ENCODE assay signal across 25 cellular contexts in genomic region chr20:62015445-62016288, GRCh38. TPM values are rescaled to one million over a fixed set of nuclear protein-coding genes. Genes with fewer than 3 reads are reported as not detected.
A peak's percentile ranks its signal among the peaks of the same experiment; 100 is the strongest.
DNase-seq lines count a peak whose midpoint lies in the region; ATAC-seq lines count a peak whose summit lies in the region.
"Had no signal": no experiment of that assay in that cellular context is flagged by ENCODE, and none has a peak within 500 bp of the region (broad histone marks: within the 10 kb centered on the region; RNA-seq: fewer than 3 reads in every experiment).

No MANE protein-coding gene starts in this region.

- no peak for DNase-seq in activated naive CD4-positive, alpha-beta T cell treated with anti-CD3 and anti-CD28 coated beads, Interleukin-2, amount 10 ng/mL, durations not matched to agents 7 days and 5 days
- no peak for DNase-seq in activated naive CD4-positive, alpha-beta T cell (lab: John Stamatoyannopoulos, UW)
- DNase-seq in T-helper 17 cell (no peak), memory B cell (ENCODE audit: low spot score in 2 of 2) (no peak), NCI-H1092 (lab: John Stamatoyannopoulos, UW) (no peak), left cardiac atrium (no peak)
- DNase-seq in activated CD4-positive, alpha-beta T cell treated with anti-CD3 and anti-CD28 coated beads, Interleukin-2, amount 50 U/mL, for 4 hours, result no peak
- DNase-seq: activated B cell treated with CpG ODN at 0.5 μM for 24 hours; activated CD4-positive, alpha-beta T cell treated with anti-CD3 and anti-CD28 coated beads, Interleukin-2, amount 10 ng/mL, durations not matched to agents 7 days and 5 days; activated naive CD4-positive, alpha-beta T cell treated with anti-CD3 and anti-CD28 coated beads, Interleukin-2, amount 50 U/mL, for 16 hours; activated T-cell treated with anti-CD3 and anti-CD28 coated beads, Interleukin-2, amount 50 U/mL, for 72 hours; amygdala; CD4-positive, alpha-beta memory T cell; natural killer cell; NCI-H1417 treated with DMSO at 0.1 percent for 48 hours; NCI-H2081; NCI-H2227 treated with DMSO at 0.1 percent for 48 hours; pancreas; retina; stimulated activated naive B cell treated with anti-CD40 and anti-IgM and Interleukin-4, amounts not matched to agents 10 μg/mL and 1 μg/mL and 100 μg/mL, for 72 hours had no signal

- intact Hi-C loops in left cardiac atrium (cut with DNase I), result no loop called here

- H3K27ac Mint-ChIP-seq in activated naive CD4-positive, alpha-beta T cell treated with anti-CD3 and anti-CD28 coated beads, Interleukin-2, amount 10 ng/mL, durations not matched to agents 7 days and 5 days, result peak overlapping the region; percentile 38
- H3K27ac Mint-ChIP-seq in T-helper 17 cell, result peak overlapping the region; percentile 41
- H3K27ac Mint-ChIP-seq in memory B cell, result peak overlapping the region; percentile 53
- H3K27ac Mint-ChIP-seq: activated B cell treated with CpG ODN at 0.5 μM for 24 hours; activated CD4-positive, alpha-beta T cell treated with anti-CD3 and anti-CD28 coated beads, Interleukin-2, amount 10 ng/mL, durations not matched to agents 7 days and 5 days; activated T-cell treated with anti-CD3 and anti-CD28 coated beads, Interleukin-2, amount 50 U/mL, for 72 hours; stimulated activated naive B cell treated with anti-CD40 and anti-IgM and Interleukin-4, amounts not matched to agents 10 μg/mL and 1 μg/mL and 100 μg/mL, for 72 hours had no signal

- no peaks in the 10 kb centered on the region for H3K9me3 ChIP-seq in T-helper 17 cell (ENCODE audit: control insufficient read depth, low read length, poor library complexity, severe bottlenecking)
- H3K9me3 ChIP-seq: mucosa of descending colon, pancreas, SJSA1, upper lobe of left lung had no signal

- no peaks in the 10 kb centered on the region for H3K9me3 Mint-ChIP-seq in activated naive CD4-positive, alpha-beta T cell treated with anti-CD3 and anti-CD28 coated beads, Interleukin-2, amount 10 ng/mL, durations not matched to agents 7 days and 5 days
- H3K9me3 Mint-ChIP-seq in memory B cell, result no peaks in the 10 kb centered on the region
- H3K9me3 Mint-ChIP-seq: activated B cell treated with CpG ODN at 0.5 μM for 24 hours; activated CD4-positive, alpha-beta T cell treated with anti-CD3 and anti-CD28 coated beads, Interleukin-2, amount 10 ng/mL, durations not matched to agents 7 days and 5 days; activated T-cell treated with anti-CD3 and anti-CD28 coated beads, Interleukin-2, amount 50 U/mL, for 72 hours; CD4-positive, alpha-beta memory T cell; natural killer cell; stimulated activated naive B cell treated with anti-CD40 and anti-IgM and Interleukin-4, amounts not matched to agents 10 μg/mL and 1 μg/mL and 100 μg/mL, for 72 hours had no signal

- ATAC-seq in T-helper 17 cell (no peak), memory B cell (ENCODE audit: low read depth) (no peak), left cardiac atrium (no peak), HG03108 (IDR thresholded peaks at IDR 0.05; ENCODE audit: unreplicated experiment) (no peak)
- ATAC-seq: activated T-cell treated with anti-CD3 and anti-CD28 coated beads, Interleukin-2, amount 50 U/mL, for 72 hours; HCT116; mucosa of descending colon; natural killer cell; pancreas; stimulated activated naive B cell treated with anti-CD40 and anti-IgM and Interleukin-4, amounts not matched to agents 10 μg/mL and 1 μg/mL and 100 μg/mL, for 72 hours had no signal

- no peaks in the 10 kb centered on the region for H3K27me3 Mint-ChIP-seq in activated naive CD4-positive, alpha-beta T cell treated with anti-CD3 and anti-CD28 coated beads, Interleukin-2, amount 10 ng/mL, durations not matched to agents 7 days and 5 days
- H3K27me3 Mint-ChIP-seq in T-helper 17 cell (no peaks in the 10 kb centered on the region), memory B cell (no peaks in the 10 kb centered on the region)
- H3K27me3 Mint-ChIP-seq: activated B cell treated with CpG ODN at 0.5 μM for 24 hours; activated CD4-positive, alpha-beta T cell treated with anti-CD3 and anti-CD28 coated beads, Interleukin-2, amount 10 ng/mL, durations not matched to agents 7 days and 5 days; CD4-positive, alpha-beta memory T cell; stimulated activated naive B cell treated with anti-CD40 and anti-IgM and Interleukin-4, amounts not matched to agents 10 μg/mL and 1 μg/mL and 100 μg/mL, for 72 hours had no signal

- CTCF ChIA-PET in activated naive CD4-positive, alpha-beta T cell treated with anti-CD3 and anti-CD28 coated beads, Interleukin-2, amount 10 ng/mL, durations not matched to agents 7 days and 5 days (lab: Charles Lee), result interaction anchor here (1.6 kb wide), 1 partner anchor 175 kb away, joined by 4 read pairs; no protein-coding TSS in a partner anchor

- H3K4me3 Mint-ChIP-seq in activated naive CD4-positive, alpha-beta T cell treated with anti-CD3 and anti-CD28 coated beads, Interleukin-2, amount 10 ng/mL, durations not matched to agents 7 days and 5 days, result no peak overlapping the region
- H3K4me3 Mint-ChIP-seq in T-helper 17 cell, result no peak overlapping the region
- no peak overlapping the region for H3K4me3 Mint-ChIP-seq in memory B cell
- H3K4me3 Mint-ChIP-seq: activated B cell treated with CpG ODN at 0.5 μM for 24 hours; activated CD4-positive, alpha-beta T cell treated with anti-CD3 and anti-CD28 coated beads, Interleukin-2, amount 10 ng/mL, durations not matched to agents 7 days and 5 days; activated T-cell treated with anti-CD3 and anti-CD28 coated beads, Interleukin-2, amount 50 U/mL, for 72 hours; CD4-positive, alpha-beta memory T cell; natural killer cell; stimulated activated naive B cell treated with anti-CD40 and anti-IgM and Interleukin-4, amounts not matched to agents 10 μg/mL and 1 μg/mL and 100 μg/mL, for 72 hours had no signal

- H3K36me3 Mint-ChIP-seq in activated naive CD4-positive, alpha-beta T cell treated with anti-CD3 and anti-CD28 coated beads, Interleukin-2, amount 10 ng/mL, durations not matched to agents 7 days and 5 days, result peaks cover 1% of the 10 kb centered on the region
- H3K36me3 Mint-ChIP-seq in T-helper 17 cell (ENCODE audit: low read depth) (no peaks in the 10 kb centered on the region), memory B cell (peaks cover 8% of the 10 kb centered on the region)
- H3K36me3 Mint-ChIP-seq: natural killer cell had no signal

- H3K4me1 Mint-ChIP-seq in activated naive CD4-positive, alpha-beta T cell treated with anti-CD3 and anti-CD28 coated beads, Interleukin-2, amount 10 ng/mL, durations not matched to agents 7 days and 5 days, result peaks cover 6% of the 10 kb centered on the region
- peaks cover 13% of the 10 kb centered on the region for H3K4me1 Mint-ChIP-seq in T-helper 17 cell
- peaks cover 13% of the 10 kb centered on the region for H3K4me1 Mint-ChIP-seq in memory B cell

RNA-seq across cellular contexts. Expression of gene TAF4, which starts 50.0 kb away (rescaled TPM):
- 10 to 100 TPM; 17.8 to 19.5 TPM for total RNA-seq in T-helper 17 cell
- 1 to 10 TPM; 8.8 to 9.3 TPM for total RNA-seq in left cardiac atrium
